14 cellular contexts compared by ENCODE assay signal in the genomic region with DNA sequence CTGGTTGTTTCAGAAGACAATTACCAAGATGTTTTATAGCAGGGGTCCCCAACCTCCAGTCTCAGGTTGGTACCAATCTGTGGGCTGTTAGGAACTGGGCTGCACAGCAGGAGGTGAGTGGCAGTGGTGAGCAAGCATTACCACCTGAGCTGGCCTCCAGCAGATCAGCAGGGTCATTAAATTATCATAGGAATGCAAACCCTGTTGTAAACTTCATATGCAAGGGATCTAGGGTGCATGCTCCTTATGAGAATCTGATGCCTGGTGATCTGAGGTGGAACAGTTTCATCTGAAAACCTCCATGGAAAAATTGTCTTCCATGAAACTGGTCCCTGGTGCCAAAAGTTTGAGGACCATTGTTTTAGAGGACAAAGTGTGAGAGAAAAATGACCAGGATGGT.
DNase-seq lines count a peak whose midpoint lies in the region; ATAC-seq and TF ChIP-seq lines count a peak whose summit lies in the region.
"Had no signal": no experiment of that assay in that cellular context is flagged by ENCODE, and none has a peak within 500 bp of the region (broad histone marks: within the 10 kb centered on the region; RNA-seq: fewer than 3 reads in every experiment).

No MANE protein-coding gene starts in this region.

- TF ChIP-seq EP300 in Ishikawa (IDR thresholded peaks at IDR 0.05; ENCODE audit: borderline replicate concordance) (peak; percentile 70; the same call in 1 of the 2 replicates), suprapubic skin (IDR thresholded peaks at IDR 0.05) (no peak)

- H3K27ac ChIP-seq in suprapubic skin: no peak overlapping the region

- intact Hi-C loops in Right ventricle myocardium inferior (cut with DNase I): no loop called here

- peaks cover 3% of the 10 kb centered on the region for H3K4me1 ChIP-seq in suprapubic skin

- no peak for TF ChIP-seq POLR2A in suprapubic skin (IDR thresholded peaks at IDR 0.05)

- no peak for TF ChIP-seq CTCF in suprapubic skin (IDR thresholded peaks at IDR 0.05)

- no peak for ATAC-seq in Right ventricle myocardium inferior

- no peaks in the 10 kb centered on the region for H3K36me3 ChIP-seq in suprapubic skin

- no peaks in the 10 kb centered on the region for H3K27me3 ChIP-seq in suprapubic skin

- H3K4me3 ChIP-seq in suprapubic skin: no peak overlapping the region

- peaks cover 4% of the 10 kb centered on the region for H3K9me3 ChIP-seq in suprapubic skin

- DNase-seq in kidney tubule cell (ENCODE audit: low spot score): peak; percentile 13
- DNase-seq in renal cortical epithelial cell (ENCODE audit: low read depth): peak; percentile 22
- no peak for DNase-seq in Right ventricle myocardium inferior (ENCODE audit: missing footprints)
- DNase-seq in suprapubic skin (ENCODE audit: low spot score in 2 of 2): no peak
- DNase-seq in ecto neural progenitor cell (ENCODE audit: low spot score): no peak
- DNase-seq: C1 segment of cervical spinal cord; Calu3; CD4-positive, alpha-beta memory T cell; COR-L47; DMS53; DMS79 treated with DMSO at 0.1 percent for 48 hours; H7; HCEC 1CT had no signal

- no peak for TF ChIP-seq RAD21 in Ishikawa (IDR thresholded peaks at IDR 0.05; ENCODE audit: low read depth)

TF ChIP-seq in Ishikawa, 13 proteins besides CTCF, POLR2A, EP300 and RAD21:
- TF ChIP-seq TEAD4 (IDR thresholded peaks at IDR 0.05): peak; percentile 35; the same call in 1 of the 2 replicates
- TF ChIP-seq TCF12 (IDR thresholded peaks at IDR 0.05; ENCODE audit: low read depth): peak; percentile 63
- no peak for TF ChIP-seq CEBPB (IDR thresholded peaks at IDR 0.05)
- TF ChIP-seq NFIC (IDR thresholded peaks at IDR 0.05): 0 out of 2 replicates have a peak, but pooled peaks have one; percentile 13
- TF ChIP-seq REST (IDR thresholded peaks at IDR 0.05; ENCODE audit: low read depth): no peak

Comparison
In these comparisons a context has a peak if more than half of its experiments do, and no peak if none do; other contexts are left out.
1. DNase-seq: peak in kidney tubule cell (single experiment) and renal cortical epithelial cell (single experiment); none in Right ventricle myocardium inferior (single experiment), suprapubic skin (0 of 2) and ecto neural progenitor cell (single experiment).